1 cellular context compared by ENCODE assay signal in the genomic region with DNA sequence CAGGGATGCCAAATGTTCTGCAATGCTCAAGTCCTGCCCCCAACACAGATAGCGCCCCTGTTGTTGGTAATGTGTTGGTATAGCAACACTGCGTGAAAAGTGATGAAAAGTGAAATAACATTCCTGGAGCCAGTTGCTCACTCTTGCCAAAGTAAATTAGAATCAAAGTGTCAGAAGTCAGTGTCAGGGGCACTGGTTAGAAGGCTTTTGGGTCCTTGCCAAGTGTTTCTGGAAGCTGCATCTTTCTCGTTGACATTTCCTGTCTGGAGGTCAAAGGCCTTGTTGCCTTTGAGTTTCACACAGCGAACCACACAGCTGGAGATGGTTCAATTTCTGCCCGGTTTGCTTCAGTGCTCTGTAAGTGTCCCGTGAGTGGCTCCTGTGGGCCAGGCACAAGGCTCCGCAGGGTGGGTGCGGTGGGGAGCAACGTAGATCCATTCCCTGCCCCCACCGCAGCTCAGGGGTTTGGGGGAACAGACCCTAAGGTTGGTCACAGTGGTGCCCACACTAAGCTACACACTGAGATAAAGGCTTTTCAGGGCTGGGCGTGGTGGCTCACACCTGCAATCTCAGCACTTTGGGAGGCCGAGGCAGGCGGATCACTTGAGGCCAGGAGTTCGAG.
TF ChIP-seq lines count a peak whose summit lies in the region.

No MANE protein-coding gene starts in this region.

TF ChIP-seq in HepG2, 621 proteins besides CTCF, POLR2A, EP300 and RAD21 (continued from another document and continues in another):
- TF ChIP-seq, protein P1, sequence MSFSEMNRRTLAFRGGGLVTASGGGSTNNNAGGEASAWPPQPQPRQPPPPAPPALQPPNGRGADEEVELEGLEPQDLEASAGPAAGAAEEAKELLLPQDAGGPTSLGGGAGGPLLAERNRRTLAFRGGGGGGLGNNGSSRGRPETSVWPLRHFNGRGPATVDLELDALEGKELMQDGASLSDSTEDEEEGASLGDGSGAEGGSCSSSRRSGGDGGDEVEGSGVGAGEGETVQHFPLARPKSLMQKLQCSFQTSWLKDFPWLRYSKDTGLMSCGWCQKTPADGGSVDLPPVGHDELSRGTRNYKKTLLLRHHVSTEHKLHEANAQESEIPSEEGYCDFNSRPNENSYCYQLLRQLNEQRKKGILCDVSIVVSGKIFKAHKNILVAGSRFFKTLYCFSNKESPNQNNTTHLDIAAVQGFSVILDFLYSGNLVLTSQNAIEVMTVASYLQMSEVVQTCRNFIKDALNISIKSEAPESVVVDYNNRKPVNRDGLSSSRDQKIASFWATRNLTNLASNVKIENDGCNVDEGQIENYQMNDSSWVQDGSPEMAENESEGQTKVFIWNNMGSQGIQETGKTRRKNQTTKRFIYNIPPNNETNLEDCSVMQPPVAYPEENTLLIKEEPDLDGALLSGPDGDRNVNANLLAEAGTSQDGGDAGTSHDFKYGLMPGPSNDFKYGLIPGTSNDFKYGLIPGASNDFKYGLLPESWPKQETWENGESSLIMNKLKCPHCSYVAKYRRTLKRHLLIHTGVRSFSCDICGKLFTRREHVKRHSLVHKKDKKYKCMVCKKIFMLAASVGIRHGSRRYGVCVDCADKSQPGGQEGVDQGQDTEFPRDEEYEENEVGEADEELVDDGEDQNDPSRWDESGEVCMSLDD (CRISPR knock-in tag; IDR thresholded peaks at IDR 0.05; ENCODE audit: borderline replicate concordance), result peak; percentile 43; the same call in 1 of the 2 replicates
- TF ChIP-seq PAWR (CRISPR knock-in tag; IDR thresholded peaks at IDR 0.05; ENCODE audit: borderline replicate concordance) (no peak), ZNF569 (CRISPR knock-in tag; IDR thresholded peaks at IDR 0.05; ENCODE audit: borderline replicate concordance) (no peak), ZNF567 (CRISPR knock-in tag; IDR thresholded peaks at IDR 0.05; ENCODE audit: borderline replicate concordance) (peak; percentile 68; the same call in 1 of the 2 replicates), NCOA2 (CRISPR knock-in tag; IDR thresholded peaks at IDR 0.05) (peak; percentile 88), SRF (IDR thresholded peaks at IDR 0.05; ENCODE audit: low read depth, low read length) (no peak; the same call in 1 of the 2 replicates), SRSF4 (IDR thresholded peaks at IDR 0.05; ENCODE audit: low read depth, low read length, poor library complexity, severe bottlenecking) (no peak), ZNF761 (CRISPR knock-in tag; conservative IDR thresholded peaks at IDR 0.05) (no peak), HES4 (CRISPR knock-in tag; IDR thresholded peaks at IDR 0.05; ENCODE audit: borderline replicate concordance) (no peak), SYNCRIP (IDR thresholded peaks at IDR 0.05; ENCODE audit: insufficient read depth, low read depth, low read length) (no peak), IKZF4 (CRISPR knock-in tag; IDR thresholded peaks at IDR 0.05; ENCODE audit: borderline replicate concordance, low read depth, not compliant biosample characterization) (no peak), ZSCAN25 (CRISPR knock-in tag; IDR thresholded peaks at IDR 0.05) (peak; percentile 58), PHF5A (CRISPR knock-in tag; IDR thresholded peaks at IDR 0.05; ENCODE audit: low read depth, unreplicated experiment) (peak; percentile 85), HDAC1 (CRISPR knock-in tag; IDR thresholded peaks at IDR 0.05) (peak; percentile 87), SP1 (IDR thresholded peaks at IDR 0.05) (no peak), SP1 (CRISPR knock-in tag; IDR thresholded peaks at IDR 0.05) (peak; percentile 28; the same call in 1 of the 2 replicates), TMF1 (CRISPR knock-in tag; IDR thresholded peaks at IDR 0.05; ENCODE audit: low read depth) (no peak), SATB2 (CRISPR knock-in tag; IDR thresholded peaks at IDR 0.05) (no peak), ZNF652 (CRISPR knock-in tag; IDR thresholded peaks at IDR 0.05; ENCODE audit: borderline replicate concordance, low read depth) (peak; percentile 51; the same call in 1 of the 2 replicates), ZNF777 (CRISPR knock-in tag; IDR thresholded peaks at IDR 0.05) (no peak), ZNF431 (CRISPR knock-in tag; IDR thresholded peaks at IDR 0.05; ENCODE audit: borderline replicate concordance, low read depth) (no peak; the same call in 1 of the 2 replicates), ZNF225 (CRISPR knock-in tag; IDR thresholded peaks at IDR 0.05) (no peak), SNRNP70 (IDR thresholded peaks at IDR 0.05; ENCODE audit: low read depth, low read length) (no peak), KLF9 (CRISPR knock-in tag; IDR thresholded peaks at IDR 0.05; ENCODE audit: low read depth) (no peak), ZNF382 (CRISPR knock-in tag; IDR thresholded peaks at IDR 0.05; ENCODE audit: borderline replicate concordance) (no peak), ZNF468 (CRISPR knock-in tag; IDR thresholded peaks at IDR 0.05) (no peak), RFX5 (IDR thresholded peaks at IDR 0.05; ENCODE audit: low read depth, low read length) (no peak), FIP1L1 (IDR thresholded peaks at IDR 0.05; ENCODE audit: borderline replicate concordance, insufficient read depth, low read depth, low read length) (0 out of 2 replicates have a peak, but pooled peaks have one; percentile 52), HNRNPH1 (optimal IDR thresholded peaks at IDR 0.05; ENCODE audit: low read depth, low read length) (no peak), ZNF20 (CRISPR knock-in tag; IDR thresholded peaks at IDR 0.05) (no peak), ZNF430 (CRISPR knock-in tag; IDR thresholded peaks at IDR 0.05) (peak; percentile 71), SRY (CRISPR knock-in tag; IDR thresholded peaks at IDR 0.05) (no peak), KDM5B (CRISPR knock-in tag; IDR thresholded peaks at IDR 0.05; ENCODE audit: borderline replicate concordance) (peak; percentile 42; the same call in 1 of the 2 replicates), YY1 (IDR thresholded peaks at IDR 0.05; ENCODE audit: insufficient read depth, insufficient replicate concordance, low read depth, low read length) (no peak), RXRB (CRISPR knock-in tag; IDR thresholded peaks at IDR 0.05; ENCODE audit: borderline replicate concordance) (peak; percentile 97)
- TF ChIP-seq, protein P2, sequence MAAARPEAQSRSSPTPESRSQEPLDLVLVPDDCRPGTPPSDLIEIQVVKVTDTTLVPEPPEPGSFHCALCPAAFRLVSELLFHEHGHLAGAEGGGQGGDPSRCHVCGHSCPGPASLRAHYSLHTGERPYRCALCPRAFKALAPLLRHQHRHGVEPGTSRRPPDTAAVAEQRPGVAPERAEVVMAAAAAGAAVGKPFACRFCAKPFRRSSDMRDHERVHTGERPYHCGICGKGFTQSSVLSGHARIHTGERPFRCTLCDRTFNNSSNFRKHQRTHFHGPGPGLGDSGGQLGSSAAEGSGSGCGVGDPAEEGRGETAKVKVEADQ (CRISPR knock-in tag; IDR thresholded peaks at IDR 0.05; ENCODE audit: borderline replicate concordance), result peak; percentile 73; the same call in 1 of the 2 replicates
- TF ChIP-seq, protein P3, sequence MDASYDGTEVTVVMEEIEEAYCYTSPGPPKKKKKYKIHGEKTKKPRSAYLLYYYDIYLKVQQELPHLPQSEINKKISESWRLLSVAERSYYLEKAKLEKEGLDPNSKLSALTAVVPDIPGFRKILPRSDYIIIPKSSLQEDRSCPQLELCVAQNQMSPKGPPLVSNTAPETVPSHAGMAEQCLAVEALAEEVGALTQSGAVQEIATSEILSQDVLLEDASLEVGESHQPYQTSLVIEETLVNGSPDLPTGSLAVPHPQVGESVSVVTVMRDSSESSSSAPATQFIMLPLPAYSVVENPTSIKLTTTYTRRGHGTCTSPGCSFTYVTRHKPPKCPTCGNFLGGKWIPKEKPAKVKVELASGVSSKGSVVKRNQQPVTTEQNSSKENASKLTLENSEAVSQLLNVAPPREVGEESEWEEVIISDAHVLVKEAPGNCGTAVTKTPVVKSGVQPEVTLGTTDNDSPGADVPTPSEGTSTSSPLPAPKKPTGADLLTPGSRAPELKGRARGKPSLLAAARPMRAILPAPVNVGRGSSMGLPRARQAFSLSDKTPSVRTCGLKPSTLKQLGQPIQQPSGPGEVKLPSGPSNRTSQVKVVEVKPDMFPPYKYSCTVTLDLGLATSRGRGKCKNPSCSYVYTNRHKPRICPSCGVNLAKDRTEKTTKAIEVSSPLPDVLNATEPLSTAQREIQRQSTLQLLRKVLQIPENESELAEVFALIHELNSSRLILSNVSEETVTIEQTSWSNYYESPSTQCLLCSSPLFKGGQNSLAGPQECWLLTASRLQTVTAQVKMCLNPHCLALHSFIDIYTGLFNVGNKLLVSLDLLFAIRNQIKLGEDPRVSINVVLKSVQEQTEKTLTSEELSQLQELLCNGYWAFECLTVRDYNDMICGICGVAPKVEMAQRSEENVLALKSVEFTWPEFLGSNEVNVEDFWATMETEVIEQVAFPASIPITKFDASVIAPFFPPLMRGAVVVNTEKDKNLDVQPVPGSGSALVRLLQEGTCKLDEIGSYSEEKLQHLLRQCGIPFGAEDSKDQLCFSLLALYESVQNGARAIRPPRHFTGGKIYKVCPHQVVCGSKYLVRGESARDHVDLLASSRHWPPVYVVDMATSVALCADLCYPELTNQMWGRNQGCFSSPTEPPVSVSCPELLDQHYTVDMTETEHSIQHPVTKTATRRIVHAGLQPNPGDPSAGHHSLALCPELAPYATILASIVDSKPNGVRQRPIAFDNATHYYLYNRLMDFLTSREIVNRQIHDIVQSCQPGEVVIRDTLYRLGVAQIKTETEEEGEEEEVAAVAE (CRISPR knock-in tag; IDR thresholded peaks at IDR 0.05; ENCODE audit: borderline replicate concordance), result peak; percentile 70; the same call in 1 of the 2 replicates
- TF ChIP-seq, protein P4, sequence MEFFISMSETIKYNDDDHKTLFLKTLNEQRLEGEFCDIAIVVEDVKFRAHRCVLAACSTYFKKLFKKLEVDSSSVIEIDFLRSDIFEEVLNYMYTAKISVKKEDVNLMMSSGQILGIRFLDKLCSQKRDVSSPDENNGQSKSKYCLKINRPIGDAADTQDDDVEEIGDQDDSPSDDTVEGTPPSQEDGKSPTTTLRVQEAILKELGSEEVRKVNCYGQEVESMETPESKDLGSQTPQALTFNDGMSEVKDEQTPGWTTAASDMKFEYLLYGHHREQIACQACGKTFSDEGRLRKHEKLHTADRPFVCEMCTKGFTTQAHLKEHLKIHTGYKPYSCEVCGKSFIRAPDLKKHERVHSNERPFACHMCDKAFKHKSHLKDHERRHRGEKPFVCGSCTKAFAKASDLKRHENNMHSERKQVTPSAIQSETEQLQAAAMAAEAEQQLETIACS (CRISPR knock-in tag; IDR thresholded peaks at IDR 0.05), result no peak
- TF ChIP-seq, protein P5, sequence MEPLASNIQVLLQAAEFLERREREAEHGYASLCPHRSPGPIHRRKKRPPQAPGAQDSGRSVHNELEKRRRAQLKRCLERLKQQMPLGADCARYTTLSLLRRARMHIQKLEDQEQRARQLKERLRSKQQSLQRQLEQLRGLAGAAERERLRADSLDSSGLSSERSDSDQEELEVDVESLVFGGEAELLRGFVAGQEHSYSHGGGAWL (CRISPR knock-in tag; IDR thresholded peaks at IDR 0.05), result no peak; the same call in 1 of the 2 replicates
- TF ChIP-seq, protein P6, sequence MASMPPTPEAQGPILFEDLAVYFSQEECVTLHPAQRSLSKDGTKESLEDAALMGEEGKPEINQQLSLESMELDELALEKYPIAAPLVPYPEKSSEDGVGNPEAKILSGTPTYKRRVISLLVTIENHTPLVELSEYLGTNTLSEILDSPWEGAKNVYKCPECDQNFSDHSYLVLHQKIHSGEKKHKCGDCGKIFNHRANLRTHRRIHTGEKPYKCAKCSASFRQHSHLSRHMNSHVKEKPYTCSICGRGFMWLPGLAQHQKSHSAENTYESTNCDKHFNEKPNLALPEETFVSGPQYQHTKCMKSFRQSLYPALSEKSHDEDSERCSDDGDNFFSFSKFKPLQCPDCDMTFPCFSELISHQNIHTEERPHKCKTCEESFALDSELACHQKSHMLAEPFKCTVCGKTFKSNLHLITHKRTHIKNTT (CRISPR knock-in tag; IDR thresholded peaks at IDR 0.05), result no peak
- TF ChIP-seq, protein P7, sequence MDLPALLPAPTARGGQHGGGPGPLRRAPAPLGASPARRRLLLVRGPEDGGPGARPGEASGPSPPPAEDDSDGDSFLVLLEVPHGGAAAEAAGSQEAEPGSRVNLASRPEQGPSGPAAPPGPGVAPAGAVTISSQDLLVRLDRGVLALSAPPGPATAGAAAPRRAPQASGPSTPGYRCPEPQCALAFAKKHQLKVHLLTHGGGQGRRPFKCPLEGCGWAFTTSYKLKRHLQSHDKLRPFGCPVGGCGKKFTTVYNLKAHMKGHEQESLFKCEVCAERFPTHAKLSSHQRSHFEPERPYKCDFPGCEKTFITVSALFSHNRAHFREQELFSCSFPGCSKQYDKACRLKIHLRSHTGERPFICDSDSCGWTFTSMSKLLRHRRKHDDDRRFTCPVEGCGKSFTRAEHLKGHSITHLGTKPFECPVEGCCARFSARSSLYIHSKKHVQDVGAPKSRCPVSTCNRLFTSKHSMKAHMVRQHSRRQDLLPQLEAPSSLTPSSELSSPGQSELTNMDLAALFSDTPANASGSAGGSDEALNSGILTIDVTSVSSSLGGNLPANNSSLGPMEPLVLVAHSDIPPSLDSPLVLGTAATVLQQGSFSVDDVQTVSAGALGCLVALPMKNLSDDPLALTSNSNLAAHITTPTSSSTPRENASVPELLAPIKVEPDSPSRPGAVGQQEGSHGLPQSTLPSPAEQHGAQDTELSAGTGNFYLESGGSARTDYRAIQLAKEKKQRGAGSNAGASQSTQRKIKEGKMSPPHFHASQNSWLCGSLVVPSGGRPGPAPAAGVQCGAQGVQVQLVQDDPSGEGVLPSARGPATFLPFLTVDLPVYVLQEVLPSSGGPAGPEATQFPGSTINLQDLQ (CRISPR knock-in tag; IDR thresholded peaks at IDR 0.05), result no peak
- TF ChIP-seq, protein P8, sequence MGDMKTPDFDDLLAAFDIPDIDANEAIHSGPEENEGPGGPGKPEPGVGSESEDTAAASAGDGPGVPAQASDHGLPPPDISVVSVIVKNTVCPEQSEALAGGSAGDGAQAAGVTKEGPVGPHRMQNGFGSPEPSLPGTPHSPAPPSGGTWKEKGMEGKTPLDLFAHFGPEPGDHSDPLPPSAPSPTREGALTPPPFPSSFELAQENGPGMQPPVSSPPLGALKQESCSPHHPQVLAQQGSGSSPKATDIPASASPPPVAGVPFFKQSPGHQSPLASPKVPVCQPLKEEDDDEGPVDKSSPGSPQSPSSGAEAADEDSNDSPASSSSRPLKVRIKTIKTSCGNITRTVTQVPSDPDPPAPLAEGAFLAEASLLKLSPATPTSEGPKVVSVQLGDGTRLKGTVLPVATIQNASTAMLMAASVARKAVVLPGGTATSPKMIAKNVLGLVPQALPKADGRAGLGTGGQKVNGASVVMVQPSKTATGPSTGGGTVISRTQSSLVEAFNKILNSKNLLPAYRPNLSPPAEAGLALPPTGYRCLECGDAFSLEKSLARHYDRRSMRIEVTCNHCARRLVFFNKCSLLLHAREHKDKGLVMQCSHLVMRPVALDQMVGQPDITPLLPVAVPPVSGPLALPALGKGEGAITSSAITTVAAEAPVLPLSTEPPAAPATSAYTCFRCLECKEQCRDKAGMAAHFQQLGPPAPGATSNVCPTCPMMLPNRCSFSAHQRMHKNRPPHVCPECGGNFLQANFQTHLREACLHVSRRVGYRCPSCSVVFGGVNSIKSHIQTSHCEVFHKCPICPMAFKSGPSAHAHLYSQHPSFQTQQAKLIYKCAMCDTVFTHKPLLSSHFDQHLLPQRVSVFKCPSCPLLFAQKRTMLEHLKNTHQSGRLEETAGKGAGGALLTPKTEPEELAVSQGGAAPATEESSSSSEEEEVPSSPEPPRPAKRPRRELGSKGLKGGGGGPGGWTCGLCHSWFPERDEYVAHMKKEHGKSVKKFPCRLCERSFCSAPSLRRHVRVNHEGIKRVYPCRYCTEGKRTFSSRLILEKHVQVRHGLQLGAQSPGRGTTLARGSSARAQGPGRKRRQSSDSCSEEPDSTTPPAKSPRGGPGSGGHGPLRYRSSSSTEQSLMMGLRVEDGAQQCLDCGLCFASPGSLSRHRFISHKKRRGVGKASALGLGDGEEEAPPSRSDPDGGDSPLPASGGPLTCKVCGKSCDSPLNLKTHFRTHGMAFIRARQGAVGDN (CRISPR knock-in tag; IDR thresholded peaks at IDR 0.05), result peak; percentile 80
- TF ChIP-seq, protein P9, sequence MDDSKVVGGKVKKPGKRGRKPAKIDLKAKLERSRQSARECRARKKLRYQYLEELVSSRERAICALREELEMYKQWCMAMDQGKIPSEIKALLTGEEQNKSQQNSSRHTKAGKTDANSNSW (CRISPR knock-in tag; IDR thresholded peaks at IDR 0.05; ENCODE audit: borderline replicate concordance), result no peak
